9 cellular contexts compared by ENCODE assay signal in the genomic region with DNA sequence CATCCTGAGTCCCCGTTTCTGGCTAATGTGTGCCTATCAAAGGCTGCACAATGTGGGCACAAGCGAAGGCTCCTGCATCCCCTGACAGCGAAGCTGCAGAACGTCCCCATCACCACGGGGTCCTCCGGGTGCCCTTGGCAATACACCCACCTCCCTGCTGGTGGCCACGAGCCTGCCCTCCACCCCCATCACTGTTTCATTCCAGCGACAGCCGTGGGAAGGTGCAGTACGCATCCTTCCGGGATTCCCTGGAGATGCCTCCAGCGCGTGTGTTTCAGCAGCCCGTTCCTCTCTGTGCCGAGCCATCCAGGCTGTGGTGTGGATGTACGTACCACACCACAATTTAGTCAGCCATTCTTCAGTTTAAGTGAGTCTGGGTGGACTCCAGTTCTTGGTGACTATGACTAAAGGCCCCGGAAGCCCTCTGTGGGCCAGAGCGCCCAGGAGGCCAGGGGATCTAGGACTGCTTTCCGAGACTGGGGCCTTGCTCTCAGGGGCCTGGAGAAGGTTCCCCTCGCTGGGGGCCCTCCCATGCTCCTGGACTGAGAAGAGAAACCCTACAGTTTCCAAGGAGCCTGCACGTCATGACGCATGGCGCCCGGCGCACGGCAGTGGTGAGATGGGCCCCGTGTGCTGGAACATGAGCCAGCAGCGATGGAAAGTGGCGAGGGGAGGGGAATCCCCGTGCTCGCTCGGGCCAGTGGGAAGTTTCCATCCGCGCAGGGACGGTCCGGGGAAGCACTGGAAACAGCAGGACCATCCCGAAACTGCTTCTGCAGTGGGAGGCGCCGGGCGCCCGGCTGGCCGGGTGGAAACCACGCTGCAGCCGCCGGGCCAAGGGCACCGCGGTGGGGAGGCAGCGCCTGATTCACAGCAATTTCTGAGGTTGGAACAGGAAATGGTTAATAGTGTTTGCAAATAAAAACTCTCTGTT. TPM values are rescaled to one million over a fixed set of nuclear protein-coding genes. Genes with fewer than 3 reads are reported as not detected.
DNase-seq lines count a peak whose midpoint lies in the region; ATAC-seq and TF ChIP-seq lines count a peak whose summit lies in the region.
"Had no signal": no experiment of that assay in that cellular context is flagged by ENCODE, and none has a peak within 500 bp of the region (broad histone marks: within the 10 kb centered on the region; RNA-seq: fewer than 3 reads in every experiment).

No MANE protein-coding gene starts in this region.

- WGBS in esophagus squamous epithelium, 2 donors: 64 to 85% methylated on average over 15 to 23 of the region's 48 CpGs

- H3K4me3 ChIP-seq in RWPE2 (ENCODE audit: severe bottlenecking) (no peak overlapping the region), esophagus squamous epithelium (peak overlapping the region in 1 of 4 donors; percentile 24)

- TF ChIP-seq POLR2A in esophagus squamous epithelium (IDR thresholded peaks at IDR 0.05): no peak

- in situ Hi-C loops in G401 (cut with HindIII; ENCODE audit: low sequenced_read_pairs): no loop called here

- H3K36me3 ChIP-seq in RWPE2 (ENCODE audit: low read depth) (no peaks in the 10 kb centered on the region), esophagus squamous epithelium (no peaks in the 10 kb centered on the region)

- DNase-seq in ELR (ENCODE audit: low read depth) (peak; percentile 72), RWPE2 (ENCODE audit: low spot score) (no peak), NCI-H345 (lab: John Stamatoyannopoulos, UW) (no peak), esophagus squamous epithelium (lab: John Stamatoyannopoulos, UW) (no peak), G401 (ENCODE audit: low spot score) (no peak)
- DNase-seq in central memory CD4-positive, alpha-beta T cell: peak; percentile 17
- DNase-seq in stimulated activated CD4-positive, alpha-beta T cell treated with anti-CD3 and anti-CD28 coated beads, Interleukin-15, amount 100 ng/mL, for 24 hours: peak; percentile 90
- DNase-seq: KG1 had no signal

- TF ChIP-seq CTCF in RWPE2 (IDR thresholded peaks at IDR 0.05; ENCODE audit: poor library complexity, severe bottlenecking): no peak
- TF ChIP-seq CTCF in esophagus squamous epithelium (IDR thresholded peaks at IDR 0.05): no peak

- no peak overlapping the region for H3K27ac ChIP-seq in RWPE2 (ENCODE audit: poor library complexity, severe bottlenecking)
- peak overlapping the region in 2 of 4 donors; percentile 19 to 52 for H3K27ac ChIP-seq in esophagus squamous epithelium

- H3K27me3 ChIP-seq in RWPE2 (ENCODE audit: insufficient read depth, poor library complexity, severe bottlenecking): no peaks in the 10 kb centered on the region
- peaks cover 0 to 94% (median 4%) of the 10 kb centered on the region in 4 donors for H3K27me3 ChIP-seq in esophagus squamous epithelium

- intact Hi-C loops in esophagus squamous epithelium (cut with DNase I): no loop called here

- ATAC-seq in RWPE2 (ENCODE audit: low read depth): peak; percentile 5; the same call in 1 of the 3 replicates
- no peak for ATAC-seq in HG03045 (IDR thresholded peaks at IDR 0.05; ENCODE audit: unreplicated experiment)

- H3K4me1 ChIP-seq in RWPE2 (ENCODE audit: insufficient read depth, poor library complexity, severe bottlenecking) (no peaks in the 10 kb centered on the region), esophagus squamous epithelium (peaks cover 8 to 41% (median 21%) of the 10 kb centered on the region in 3 donors)

- H3K9me3 ChIP-seq in RWPE2 (ENCODE audit: severe bottlenecking) (no peaks in the 10 kb centered on the region), esophagus squamous epithelium (no peaks in the 10 kb centered on the region)

RNA-seq across cellular contexts. Expression of gene PDCD1, which starts 4.6 kb away (rescaled TPM):
- total RNA-seq in esophagus squamous epithelium: 1 to 10 TPM; 1.2 to 2.5 (median 1.5) TPM
- total RNA-seq in G401 (2014; rRNA removed; shearing (Covaris generic)): 0.62 TPM in 1 of 2 replicates, not detected in the other

RNA-seq across cellular contexts. Expression of gene RTP5, which starts 6.2 kb away (rescaled TPM):
- under 1 TPM in 2 of 4 donors, not detected in 2; 0.12 to 0.19 TPM for total RNA-seq in esophagus squamous epithelium
- not detected in 2 replicates for total RNA-seq in G401 (2014; rRNA removed; shearing (Covaris generic))

RNA-seq across cellular contexts. Expression of gene NEU4, which starts 54.3 kb away (rescaled TPM):
- total RNA-seq in esophagus squamous epithelium: not detected
- total RNA-seq in G401 (2014; rRNA removed; shearing (Covaris generic)): not detected in 2 replicates

Comparison
In these comparisons a context has a peak if more than half of its experiments do, and no peak if none do; other contexts are left out.
1. DNase-seq: peak in ELR (single experiment), central memory CD4-positive, alpha-beta T cell (single experiment) and stimulated activated CD4-positive, alpha-beta T cell treated with anti-CD3 and anti-CD28 coated beads, Interleukin-15, amount 100 ng/mL, for 24 hours (single experiment); none in RWPE2 (single experiment), NCI-H345 (single experiment), esophagus squamous epithelium (single experiment) and G401 (single experiment).